In the genomic region with DNA sequence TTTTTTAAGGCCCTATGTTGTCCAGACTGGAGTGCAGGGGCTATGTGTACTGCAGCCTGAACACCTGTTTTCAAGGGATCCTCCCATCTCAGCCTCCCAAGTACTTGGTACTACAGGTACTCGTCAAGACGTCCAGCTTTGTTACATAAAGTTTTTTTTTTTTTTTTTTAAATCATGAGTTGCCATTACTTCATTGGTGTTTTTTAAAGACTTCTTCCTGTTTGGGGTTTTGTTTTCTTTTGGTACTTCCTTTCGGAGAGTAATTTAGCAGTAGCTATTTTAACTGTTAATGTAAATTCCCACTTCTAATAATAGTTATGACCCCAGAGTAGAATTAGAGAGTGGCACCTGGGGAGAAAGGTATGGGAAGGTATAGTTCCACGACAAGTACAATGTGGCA, we compare ENCODE assay signal across 13 cellular contexts. TPM values are rescaled to one million over a fixed set of nuclear protein-coding genes. Genes with fewer than 3 reads are reported as not detected.
DNase-seq lines count a peak whose midpoint lies in the region; ATAC-seq and TF ChIP-seq lines count a peak whose summit lies in the region.
"Had no signal": no experiment of that assay in that cellular context is flagged by ENCODE, and none has a peak within 500 bp of the region (broad histone marks: within the 10 kb centered on the region; RNA-seq: fewer than 3 reads in every experiment).

No MANE protein-coding gene starts in this region.

- peaks cover 53% of the 10 kb centered on the region for H3K4me1 Mint-ChIP-seq in T-helper 17 cell

- H3K27me3 ChIP-seq in ACC112 (ENCODE audit: insufficient read depth, low read length) (no peaks in the 10 kb centered on the region), colonic mucosa (no peaks in the 10 kb centered on the region)
- H3K27me3 ChIP-seq: BE2C had no signal

- peak; percentile 66 for ATAC-seq in T-helper 17 cell

- peaks cover 26% of the 10 kb centered on the region for H3K36me3 Mint-ChIP-seq in T-helper 17 cell (ENCODE audit: low read depth)

- peak overlapping the region; percentile 83 for H3K4me3 Mint-ChIP-seq in T-helper 17 cell
- H3K4me3 Mint-ChIP-seq: HFFc6 had no signal

- H3K27me3 Mint-ChIP-seq in T-helper 17 cell = no peaks in the 10 kb centered on the region

- DNase-seq in GM10266 (ENCODE audit: extremely low spot score) (peak; percentile 28), T-helper 17 cell (no peak), germinal center (ENCODE audit: low spot score) (peak; percentile 25), SK-N-DZ (ENCODE audit: low spot score) (no peak), retina (no peak), colonic mucosa (no peak)
- DNase-seq in activated effector memory CD4-positive, alpha-beta T cell treated with Interleukin-2 at 50 U/mL for 16 hours = no peak
- DNase-seq: BE2C, cerebellar nuclear complex, HFFc6, NCI-H1092 treated with DMSO at 0.1 percent for 48 hours, NCI-H748 treated with DMSO at 0.1 percent for 48 hours had no signal

- H3K9me3 ChIP-seq in T-helper 17 cell (ENCODE audit: control insufficient read depth, low read length, poor library complexity, severe bottlenecking) (no peaks in the 10 kb centered on the region), colonic mucosa (no peaks in the 10 kb centered on the region)
- H3K9me3 ChIP-seq: BE2C had no signal

- no peak overlapping the region for H3K9ac ChIP-seq in colonic mucosa (ENCODE audit: low read depth in 2 of 2, low read length in 2 of 2)

- H3K27ac Mint-ChIP-seq in T-helper 17 cell = peak overlapping the region; percentile 93
- H3K27ac Mint-ChIP-seq: HFFc6 had no signal

- intact Hi-C loops in colonic mucosa (cut with DNase I) = no loop called here

- H3K36me3 ChIP-seq in ACC112 (ENCODE audit: insufficient read depth, low read length) (peaks cover 60% of the 10 kb centered on the region), colonic mucosa (peaks cover 9% of the 10 kb centered on the region)

- H3K79me2 ChIP-seq in ACC112 (ENCODE audit: control insufficient read depth, insufficient read depth, low read length, unreplicated experiment) = peaks cover 91% of the 10 kb centered on the region

- no peak for TF ChIP-seq CTCF in GM10266 (IDR thresholded peaks at IDR 0.05; ENCODE audit: control insufficient read depth, insufficient read depth, low read depth, missing control alignments)
- no peak for TF ChIP-seq CTCF in colonic mucosa (IDR thresholded peaks at IDR 0.05)

- H3K4me3 ChIP-seq in ACC112 (ENCODE audit: low read depth, low read length) = peak overlapping the region; percentile 47
- no peak overlapping the region for H3K4me3 ChIP-seq in colonic mucosa

- H3K4me1 ChIP-seq in ACC112 (ENCODE audit: control insufficient read depth, insufficient read depth, low read length, unreplicated experiment) (peaks cover 38% of the 10 kb centered on the region), colonic mucosa (no peaks in the 10 kb centered on the region)

- H3K27ac ChIP-seq in ACC112 (ENCODE audit: low read depth, low read length) (no peak overlapping the region), colonic mucosa (no peak overlapping the region)

- H2AFZ ChIP-seq in ACC112 (ENCODE audit: low read length, unreplicated experiment) = no peak overlapping the region

RNA-seq across cellular contexts. Expression of a gene that starts 10.5 kb away (rescaled TPM):
- total RNA-seq in T-helper 17 cell (10 to 100 TPM; 54.0 to 58.8 TPM), colonic mucosa (10 to 100 TPM; 22.7 to 26.7 TPM)
- 5.2 and 6.0 TPM in 2 replicates for polyA plus RNA-seq in SK-N-DZ (2014; cell fraction: cytosol; rRNA removed)
- 5.4 and 7.8 TPM in 2 replicates for polyA plus RNA-seq in SK-N-DZ (2014; cell fraction: nucleus; rRNA removed)

RNA-seq across cellular contexts. Expression of a gene that starts 48.1 kb away (rescaled TPM):
- total RNA-seq in T-helper 17 cell = 10 to 100 TPM; 84.1 to 87.5 TPM
- polyA plus RNA-seq in SK-N-DZ (2014; cell fraction: cytosol; rRNA removed) = 74.6 and 75.3 TPM in 2 replicates
- 70.2 and 70.3 TPM in 2 replicates for polyA plus RNA-seq in SK-N-DZ (2014; cell fraction: nucleus; rRNA removed)
- total RNA-seq in colonic mucosa = 10 to 100 TPM; 26.3 to 44.5 TPM

Comparison
In these comparisons a context has a peak if more than half of its experiments do, and no peak if none do; other contexts are left out.
1. DNase-seq: peak in GM10266 (single experiment) and germinal center (single experiment); none in T-helper 17 cell (0 of 3), SK-N-DZ (single experiment), activated effector memory CD4-positive, alpha-beta T cell treated with Interleukin-2 at 50 U/mL for 16 hours (single experiment), retina (single experiment) and colonic mucosa (single experiment).